In the genomic region with DNA sequence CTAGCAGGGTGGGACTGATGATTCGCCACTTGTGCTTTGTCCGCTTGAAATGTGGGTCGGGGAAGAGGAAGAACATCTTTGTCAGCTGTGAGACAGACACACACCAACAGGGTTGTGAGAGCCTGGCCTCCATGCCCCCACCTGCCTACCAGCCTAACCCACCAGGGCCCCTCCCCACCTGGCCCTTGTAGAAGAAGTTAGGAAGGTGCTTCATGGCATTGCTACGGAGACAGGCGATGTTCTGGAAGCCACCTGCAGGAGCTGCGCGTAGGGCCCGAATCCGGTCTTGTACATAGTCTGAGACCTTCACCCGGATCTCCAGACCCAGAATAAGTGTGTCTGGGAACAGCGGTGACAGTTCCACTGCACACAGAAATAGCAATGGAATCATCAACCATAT, we compare ENCODE assay signal across 25 cellular contexts. TPM values are rescaled to one million over a fixed set of nuclear protein-coding genes. Genes with fewer than 3 reads are reported as not detected.
DNase-seq lines count a peak whose midpoint lies in the region; ATAC-seq and TF ChIP-seq lines count a peak whose summit lies in the region.
"Had no signal": no experiment of that assay in that cellular context is flagged by ENCODE, and none has a peak within 500 bp of the region (broad histone marks: within the 10 kb centered on the region; RNA-seq: fewer than 3 reads in every experiment).

No MANE protein-coding gene starts in this region.

- TF ChIP-seq CTCF in Caco-2 (IDR thresholded peaks at IDR 0.05; ENCODE audit: insufficient read depth in 1 of 2, low read depth in 1 of 2, low read length in 1 of 2, severe bottlenecking in 1 of 2, unreplicated experiment in 1 of 2) (no peak), neural crest cell (conservative IDR thresholded peaks at IDR 0.05) (no peak)

- H3K9me3 ChIP-seq in Caco-2: no peaks in the 10 kb centered on the region
- H3K9me3 ChIP-seq: breast epithelium, HAP-1, ovary, vagina had no signal

- intact Hi-C loops in activated CD4-positive, alpha-beta memory T cell treated with anti-CD3 and anti-CD28 coated beads for 36 hours (cut with micrococcal nuclease): no loop called here
- intact Hi-C loops in Caco-2 (cut with micrococcal nuclease; ENCODE audit: unreplicated experiment): no loop called here
- intact Hi-C loops in activated T-helper 2 cell treated with anti-CD3 and anti-CD28 coated beads, Interferon-gamma antibody, Interleukin-2, Interleukin-4, amounts not matched to agents 10 μg/mL and 5 μg/mL and 100 μg/mL, durations not matched to agents 14 hours and 24 hours and 36 hours (cut with micrococcal nuclease): no loop called here

- peaks cover 18% of the 10 kb centered on the region for H3K4me1 ChIP-seq in Caco-2

- no peak overlapping the region for H3K4me3 ChIP-seq in Caco-2 (ENCODE audit: low read depth, low read length)
- H3K4me3 ChIP-seq: breast epithelium, HAP-1, K562, ovary, skin epidermis, vagina had no signal

- H3K27me3 ChIP-seq in Caco-2 (replicated peaks; ENCODE audit: control insufficient read depth, insufficient read depth, low read length): no peaks in the 10 kb centered on the region
- H3K27me3 ChIP-seq: ovary had no signal

- peaks cover 2% of the 10 kb centered on the region for H3K27me3 Mint-ChIP-seq in activated CD4-positive, alpha-beta memory T cell treated with anti-CD3 and anti-CD28 coated beads for 36 hours
- H3K27me3 Mint-ChIP-seq in activated CD4-positive, alpha-beta memory T cell treated with anti-CD3 and anti-CD28 coated beads, Interleukin-2, amount 10 ng/mL, durations not matched to agents 7 days and 5 days: peaks cover 12% of the 10 kb centered on the region
- H3K27me3 Mint-ChIP-seq in Caco-2 (ENCODE audit: insufficient read depth, unreplicated experiment): no peaks in the 10 kb centered on the region
- H3K27me3 Mint-ChIP-seq in activated T-helper 2 cell treated with anti-CD3 and anti-CD28 coated beads, Interferon-gamma antibody, Interleukin-2, Interleukin-4, amounts not matched to agents 10 μg/mL and 5 μg/mL and 100 μg/mL, durations not matched to agents 14 hours and 24 hours and 36 hours (ENCODE audit: low read depth): peaks cover 5% of the 10 kb centered on the region
- H3K27me3 Mint-ChIP-seq in neural crest cell (ENCODE audit: low read depth): peaks cover 50% of the 10 kb centered on the region

- peak overlapping the region; percentile 9 for H3K4me3 Mint-ChIP-seq in activated CD4-positive, alpha-beta memory T cell treated with anti-CD3 and anti-CD28 coated beads for 36 hours
- H3K4me3 Mint-ChIP-seq in activated CD4-positive, alpha-beta memory T cell treated with anti-CD3 and anti-CD28 coated beads, Interleukin-2, amount 10 ng/mL, durations not matched to agents 7 days and 5 days: no peak overlapping the region
- peak overlapping the region; percentile 88 for H3K4me3 Mint-ChIP-seq in Caco-2 (ENCODE audit: unreplicated experiment)
- H3K4me3 Mint-ChIP-seq in activated T-helper 2 cell treated with anti-CD3 and anti-CD28 coated beads, Interferon-gamma antibody, Interleukin-2, Interleukin-4, amounts not matched to agents 10 μg/mL and 5 μg/mL and 100 μg/mL, durations not matched to agents 14 hours and 24 hours and 36 hours (ENCODE audit: low read depth): peak overlapping the region; percentile 13
- H3K4me3 Mint-ChIP-seq in neural crest cell: peak overlapping the region; percentile 58
- H3K4me3 Mint-ChIP-seq: mesothelial cell of epicardium had no signal

- H3K4me1 Mint-ChIP-seq in activated CD4-positive, alpha-beta memory T cell treated with anti-CD3 and anti-CD28 coated beads for 36 hours (ENCODE audit: low read depth): peaks cover 41% of the 10 kb centered on the region
- peaks cover 41% of the 10 kb centered on the region for H3K4me1 Mint-ChIP-seq in activated CD4-positive, alpha-beta memory T cell treated with anti-CD3 and anti-CD28 coated beads, Interleukin-2, amount 10 ng/mL, durations not matched to agents 7 days and 5 days
- peaks cover 14% of the 10 kb centered on the region for H3K4me1 Mint-ChIP-seq in Caco-2 (ENCODE audit: low read depth, unreplicated experiment)
- peaks cover 16% of the 10 kb centered on the region for H3K4me1 Mint-ChIP-seq in activated T-helper 2 cell treated with anti-CD3 and anti-CD28 coated beads, Interferon-gamma antibody, Interleukin-2, Interleukin-4, amounts not matched to agents 10 μg/mL and 5 μg/mL and 100 μg/mL, durations not matched to agents 14 hours and 24 hours and 36 hours (ENCODE audit: low read depth)
- H3K4me1 Mint-ChIP-seq in neural crest cell: peaks cover 27% of the 10 kb centered on the region

- ATAC-seq in GM21381 (IDR thresholded peaks at IDR 0.05; ENCODE audit: unreplicated experiment): no peak
- ATAC-seq: K562 had no signal

- peaks cover 22% of the 10 kb centered on the region for H3K36me3 Mint-ChIP-seq in activated CD4-positive, alpha-beta memory T cell treated with anti-CD3 and anti-CD28 coated beads for 36 hours
- H3K36me3 Mint-ChIP-seq in activated CD4-positive, alpha-beta memory T cell treated with anti-CD3 and anti-CD28 coated beads, Interleukin-2, amount 10 ng/mL, durations not matched to agents 7 days and 5 days (ENCODE audit: low read depth): peaks cover 3% of the 10 kb centered on the region
- H3K36me3 Mint-ChIP-seq in Caco-2 (ENCODE audit: insufficient read depth, unreplicated experiment) (peaks cover 28% of the 10 kb centered on the region), neural crest cell (ENCODE audit: low read depth) (peaks cover 10% of the 10 kb centered on the region)
- peaks cover 38% of the 10 kb centered on the region for H3K36me3 Mint-ChIP-seq in activated T-helper 2 cell treated with anti-CD3 and anti-CD28 coated beads, Interferon-gamma antibody, Interleukin-2, Interleukin-4, amounts not matched to agents 10 μg/mL and 5 μg/mL and 100 μg/mL, durations not matched to agents 14 hours and 24 hours and 36 hours (ENCODE audit: low read depth)

- no peak overlapping the region for H3K27ac Mint-ChIP-seq in activated CD4-positive, alpha-beta memory T cell treated with anti-CD3 and anti-CD28 coated beads for 36 hours
- H3K27ac Mint-ChIP-seq in activated CD4-positive, alpha-beta memory T cell treated with anti-CD3 and anti-CD28 coated beads, Interleukin-2, amount 10 ng/mL, durations not matched to agents 7 days and 5 days: no peak overlapping the region
- H3K27ac Mint-ChIP-seq in Caco-2 (ENCODE audit: unreplicated experiment): no peak overlapping the region
- no peak overlapping the region for H3K27ac Mint-ChIP-seq in activated T-helper 2 cell treated with anti-CD3 and anti-CD28 coated beads, Interferon-gamma antibody, Interleukin-2, Interleukin-4, amounts not matched to agents 10 μg/mL and 5 μg/mL and 100 μg/mL, durations not matched to agents 14 hours and 24 hours and 36 hours
- H3K27ac Mint-ChIP-seq in neural crest cell (ENCODE audit: unreplicated experiment): no peak overlapping the region
- H3K27ac Mint-ChIP-seq: mesothelial cell of epicardium; stimulated activated naive CD8-positive, alpha-beta T cell treated with anti-CD3 and anti-CD28 coated beads, Interleukin-15, Interleukin-2, amounts not matched to agents 100 ng/mL and 50 ng/mL, for 24 hours had no signal

- POLR2A ChIA-PET in activated CD4-positive, alpha-beta memory T cell treated with anti-CD3 and anti-CD28 coated beads for 36 hours (lab: Charles Lee): no interaction called here
- POLR2A ChIA-PET in activated CD4-positive, alpha-beta memory T cell treated with anti-CD3 and anti-CD28 coated beads, Interleukin-2, amount 10 ng/mL, durations not matched to agents 7 days and 5 days (lab: Charles Lee): no interaction called here
- POLR2A ChIA-PET in Caco-2 (lab: Charles Lee): no interaction called here

- DNase-seq in activated CD4-positive, alpha-beta memory T cell treated with anti-CD3 and anti-CD28 coated beads for 36 hours: no peak
- no peak for DNase-seq in activated CD4-positive, alpha-beta memory T cell treated with anti-CD3 and anti-CD28 coated beads, Interleukin-2, amount 10 ng/mL, durations not matched to agents 7 days and 5 days
- DNase-seq in Caco-2: no peak
- DNase-seq in activated T-helper 2 cell treated with anti-CD3 and anti-CD28 coated beads, Interferon-gamma antibody, Interleukin-2, Interleukin-4, amounts not matched to agents 10 μg/mL and 5 μg/mL and 100 μg/mL, durations not matched to agents 14 hours and 24 hours and 36 hours (ENCODE audit: low spot score): no peak
- no peak for DNase-seq in neural crest cell (ENCODE audit: low read depth, low spot score)
- no peak for DNase-seq in NCI-H1436 treated with DMSO at 0.1 percent for 48 hours (lab: John Stamatoyannopoulos, UW)
- no peak for DNase-seq in DMS79 treated with DMSO at 0.1 percent for 48 hours (lab: John Stamatoyannopoulos, UW)
- DNase-seq: activated CD4-positive, alpha-beta T cell treated with anti-CD3 and anti-CD28 coated beads for 4 hours; DMS53; GDM1; naive B cell; NCI-H1092 treated with DMSO at 0.1 percent for 48 hours; NCI-H1930; NCI-H2227 treated with DMSO at 0.1 percent for 48 hours; NCI-H69; ovary; retina had no signal

- H3K9me3 Mint-ChIP-seq in activated CD4-positive, alpha-beta memory T cell treated with anti-CD3 and anti-CD28 coated beads for 36 hours: no peaks in the 10 kb centered on the region
- H3K9me3 Mint-ChIP-seq in activated CD4-positive, alpha-beta memory T cell treated with anti-CD3 and anti-CD28 coated beads, Interleukin-2, amount 10 ng/mL, durations not matched to agents 7 days and 5 days: no peaks in the 10 kb centered on the region
- H3K9me3 Mint-ChIP-seq in Caco-2 (ENCODE audit: unreplicated experiment) (no peaks in the 10 kb centered on the region), neural crest cell (no peaks in the 10 kb centered on the region)
- no peaks in the 10 kb centered on the region for H3K9me3 Mint-ChIP-seq in activated T-helper 2 cell treated with anti-CD3 and anti-CD28 coated beads, Interferon-gamma antibody, Interleukin-2, Interleukin-4, amounts not matched to agents 10 μg/mL and 5 μg/mL and 100 μg/mL, durations not matched to agents 14 hours and 24 hours and 36 hours
- H3K9me3 Mint-ChIP-seq: mesothelial cell of epicardium; naive B cell; stimulated activated naive CD8-positive, alpha-beta T cell treated with anti-CD3 and anti-CD28 coated beads, Interleukin-15, Interleukin-2, amounts not matched to agents 100 ng/mL and 50 ng/mL, for 24 hours had no signal

- H3K36me3 ChIP-seq in Caco-2 (ENCODE audit: control insufficient read depth, insufficient read depth, low read length): peaks cover 3% of the 10 kb centered on the region
- H3K36me3 ChIP-seq: breast epithelium, ovary had no signal

- CTCF ChIA-PET in activated CD4-positive, alpha-beta memory T cell treated with anti-CD3 and anti-CD28 coated beads for 36 hours (lab: Charles Lee): interaction anchor here (1.8 kb wide), 1 partner anchor 10 kb away, joined by 4 read pairs; no protein-coding TSS in a partner anchor
- CTCF ChIA-PET in activated CD4-positive, alpha-beta memory T cell treated with anti-CD3 and anti-CD28 coated beads, Interleukin-2, amount 10 ng/mL, durations not matched to agents 7 days and 5 days (lab: Charles Lee): interaction anchor here (2.3 kb wide), 1 partner anchor 10 kb away, joined by 6 read pairs; no protein-coding TSS in a partner anchor
- CTCF ChIA-PET in Caco-2 (lab: Charles Lee): no interaction called here

- BruUV-seq in Caco-2 (replicated peaks; lab: Mats Ljungman, UMichigan): no TSS peak

RNA-seq across cellular contexts. Expression of gene METTL1, which starts 2.3 kb away (rescaled TPM):
- 10 to 100 TPM; 30.0 to 32.0 TPM for total RNA-seq in activated CD4-positive, alpha-beta memory T cell treated with anti-CD3 and anti-CD28 coated beads for 36 hours
- total RNA-seq in activated CD4-positive, alpha-beta memory T cell treated with anti-CD3 and anti-CD28 coated beads, Interleukin-2, amount 10 ng/mL, durations not matched to agents 7 days and 5 days: 10 to 100 TPM; 12.5 to 13.8 TPM
- total RNA-seq in Caco-2 (2022): 34.1 and 37.8 TPM in 2 replicates
- total RNA-seq in activated T-helper 2 cell treated with anti-CD3 and anti-CD28 coated beads, Interferon-gamma antibody, Interleukin-2, Interleukin-4, amounts not matched to agents 10 μg/mL and 5 μg/mL and 100 μg/mL, durations not matched to agents 14 hours and 24 hours and 36 hours: 61.2 and 64.5 TPM in 2 replicates
- total RNA-seq in neural crest cell: 37.8 and 40.5 TPM in 2 replicates

RNA-seq across cellular contexts. Expression of gene CYP27B1, which starts 2.7 kb away (rescaled TPM):
- total RNA-seq in activated CD4-positive, alpha-beta memory T cell treated with anti-CD3 and anti-CD28 coated beads for 36 hours: 1 to 10 TPM; 7.1 to 8.2 TPM
- total RNA-seq in activated CD4-positive, alpha-beta memory T cell treated with anti-CD3 and anti-CD28 coated beads, Interleukin-2, amount 10 ng/mL, durations not matched to agents 7 days and 5 days: 1 to 10 TPM; 3.3 to 4.3 TPM
- 6.9 and 7.1 TPM in 2 replicates for total RNA-seq in Caco-2 (2022)
- 11.3 and 13.0 TPM in 2 replicates for total RNA-seq in activated T-helper 2 cell treated with anti-CD3 and anti-CD28 coated beads, Interferon-gamma antibody, Interleukin-2, Interleukin-4, amounts not matched to agents 10 μg/mL and 5 μg/mL and 100 μg/mL, durations not matched to agents 14 hours and 24 hours and 36 hours
- 3.2 and 4.2 TPM in 2 replicates for total RNA-seq in neural crest cell

RNA-seq across cellular contexts. Expression of gene EEF1AKMT3, which starts 2.8 kb away (rescaled TPM):
- total RNA-seq in activated CD4-positive, alpha-beta memory T cell treated with anti-CD3 and anti-CD28 coated beads for 36 hours: 1 to 10 TPM; 3.7 to 3.9 TPM
- 1 to 10 TPM; 4.2 to 4.7 TPM for total RNA-seq in activated CD4-positive, alpha-beta memory T cell treated with anti-CD3 and anti-CD28 coated beads, Interleukin-2, amount 10 ng/mL, durations not matched to agents 7 days and 5 days
- total RNA-seq in Caco-2 (2022) (5.0 and 6.7 TPM in 2 replicates), neural crest cell (4.5 and 5.6 TPM in 2 replicates)
- total RNA-seq in activated T-helper 2 cell treated with anti-CD3 and anti-CD28 coated beads, Interferon-gamma antibody, Interleukin-2, Interleukin-4, amounts not matched to agents 10 μg/mL and 5 μg/mL and 100 μg/mL, durations not matched to agents 14 hours and 24 hours and 36 hours: 5.1 and 5.8 TPM in 2 replicates

RNA-seq across cellular contexts. Expression of gene TSFM, which starts 13.0 kb away (rescaled TPM):
- total RNA-seq in activated CD4-positive, alpha-beta memory T cell treated with anti-CD3 and anti-CD28 coated beads for 36 hours: 10 to 100 TPM; 45.5 to 47.2 TPM
- total RNA-seq in activated CD4-positive, alpha-beta memory T cell treated with anti-CD3 and anti-CD28 coated beads, Interleukin-2, amount 10 ng/mL, durations not matched to agents 7 days and 5 days: 10 to 100 TPM; 28.9 to 31.5 TPM
- total RNA-seq in Caco-2 (2022) (48.0 and 57.5 TPM in 2 replicates), neural crest cell (31.7 and 32.3 TPM in 2 replicates)
- 44.9 and 52.7 TPM in 2 replicates for total RNA-seq in activated T-helper 2 cell treated with anti-CD3 and anti-CD28 coated beads, Interferon-gamma antibody, Interleukin-2, Interleukin-4, amounts not matched to agents 10 μg/mL and 5 μg/mL and 100 μg/mL, durations not matched to agents 14 hours and 24 hours and 36 hours

RNA-seq across cellular contexts. Expression of gene MARCHF9, which starts 14.7 kb away (rescaled TPM):
- 10 to 100 TPM; 20.9 to 21.2 TPM for total RNA-seq in activated CD4-positive, alpha-beta memory T cell treated with anti-CD3 and anti-CD28 coated beads for 36 hours
- 10 to 100 TPM; 29.2 to 31.4 TPM for total RNA-seq in activated CD4-positive, alpha-beta memory T cell treated with anti-CD3 and anti-CD28 coated beads, Interleukin-2, amount 10 ng/mL, durations not matched to agents 7 days and 5 days
- total RNA-seq in Caco-2 (2022): 11.0 and 12.0 TPM in 2 replicates
- total RNA-seq in activated T-helper 2 cell treated with anti-CD3 and anti-CD28 coated beads, Interferon-gamma antibody, Interleukin-2, Interleukin-4, amounts not matched to agents 10 μg/mL and 5 μg/mL and 100 μg/mL, durations not matched to agents 14 hours and 24 hours and 36 hours: 24.7 and 26.2 TPM in 2 replicates
- total RNA-seq in neural crest cell: 16.7 and 18.8 TPM in 2 replicates
